Comparison of ENCODE assay signal across 13 cellular contexts in genomic region chr1:116139592-116140134, GRCh38. TPM values are rescaled to one million over a fixed set of nuclear protein-coding genes. Genes with fewer than 3 reads are reported as not detected.
DNase-seq lines count a peak whose midpoint lies in the region; ATAC-seq and TF ChIP-seq lines count a peak whose summit lies in the region.
"Had no signal": no experiment of that assay in that cellular context is flagged by ENCODE, and none has a peak within 500 bp of the region (broad histone marks: within the 10 kb centered on the region; RNA-seq: fewer than 3 reads in every experiment).

No MANE protein-coding gene starts in this region.

- H3K9me2 ChIP-seq in HCT116 (ENCODE audit: insufficient read depth) (no peaks in the 10 kb centered on the region), SK-N-SH (no peaks in the 10 kb centered on the region)

- H3K27ac ChIP-seq in HCT116 (ENCODE audit: low read depth, low read length) (no peak overlapping the region), WERI-Rb-1 (no peak overlapping the region), body of pancreas (no peak overlapping the region), SK-N-SH (ENCODE audit: low read depth in 2 of 2, low read length in 1 of 2) (no peak overlapping the region)

- H4K20me1 ChIP-seq in HCT116 (ENCODE audit: insufficient read depth) (no peaks in the 10 kb centered on the region), SK-N-SH (ENCODE audit: insufficient read depth) (no peaks in the 10 kb centered on the region)

- H2AFZ ChIP-seq in HCT116 (ENCODE audit: low read depth, low read length, poor library complexity, severe bottlenecking) (peak overlapping the region; percentile 52), SK-N-SH (ENCODE audit: low read depth) (no peak overlapping the region)

- RAD21 ChIA-PET in HCT116 (lab: Charles Lee; ENCODE audit: low non-redundant PET in 1 of 2, low total read pairs in 2 of 2, uncharacterized antibody in 2 of 2, unreplicated experiment in 2 of 2) = interaction anchor here (0.9 to 3.0 kb wide), 11 partner anchors 8 to 435 kb away, joined by 3 to 53 read pairs (median 5); no protein-coding TSS in a partner anchor

- H3K4me2 ChIP-seq in HCT116 (ENCODE audit: low read length) (no peak overlapping the region), SK-N-SH (no peak overlapping the region)

- intact Hi-C loops in HCT116 (cut with micrococcal nuclease) = loop anchor here (1.0 to 10.0 kb wide), 5 partner anchors 238 to 915 kb away; partner anchors contain the start of gene CD58
- intact Hi-C loops in body of pancreas (cut with DNase I) = loop anchor here (5.0 kb wide), 1 partner anchor 353 kb away; no protein-coding TSS in a partner anchor

- POLR2A ChIA-PET in HCT116 (lab: Charles Lee) = interaction anchor here (1.1 to 2.9 kb wide), 6 partner anchors 237 to 365 kb away, joined by 3 to 36 read pairs (median 6); no protein-coding TSS in a partner anchor
- POLR2A ChIA-PET in SK-N-SH (lab: Yijun Ruan, JAX) = interaction anchor here (1.1 to 2.0 kb wide), 6 partner anchors 236 to 359 kb away, joined by 3 to 29 read pairs (median 4); no protein-coding TSS in a partner anchor

- no peak for ATAC-seq in HCT116
- no peak for ATAC-seq in body of pancreas

- H3K4me1 ChIP-seq in HCT116 (ENCODE audit: control insufficient read depth in 1 of 2, insufficient read depth in 2 of 2, low read length in 2 of 2) (peaks cover 2 to 8% of the 10 kb centered on the region in 2 experiments; a peak in 2 of 4 replicates), body of pancreas (no peaks in the 10 kb centered on the region), SK-N-SH (ENCODE audit: control insufficient read depth in 1 of 2, insufficient read depth in 2 of 2, low read depth in 1 of 2, low read length in 1 of 2) (peaks cover 0 to 3% of the 10 kb centered on the region in 2 experiments; a peak in 1 of 4 replicates)

- no TSS peak for BruUV-seq in HCT116 (replicated peaks; lab: Mats Ljungman, UMichigan)

- WGBS in body of pancreas, 2 donors = 58 to 66% methylated on average over 6 of the region's 6 CpGs
- WGBS in SK-N-SH (ENCODE audit: low lambda C conversion rate) = 80% methylated on average over 6 of the region's 6 CpGs

- no peaks in the 10 kb centered on the region for H3F3A ChIP-seq in SK-N-SH (replicated peaks; ENCODE audit: insufficient read depth)

- no peak for TF ChIP-seq EP300 in SK-N-SH (IDR thresholded peaks at IDR 0.05; ENCODE audit: borderline replicate concordance in 1 of 2, low read depth in 1 of 2, low read length in 1 of 2)

- H3K9ac ChIP-seq in HCT116 (ENCODE audit: low read length) (no peak overlapping the region), SK-N-SH (no peak overlapping the region)

- CTCF ChIA-PET in HCT116 (lab: Charles Lee) (interaction anchor here (0.7 to 4.5 kb wide), 27 partner anchors 9 to 1146 kb away, joined by 3 to 288 read pairs (median 5); no protein-coding TSS in a partner anchor), SK-N-SH (lab: Yijun Ruan, JAX) (interaction anchor here (0.6 to 17.7 kb wide), 78 partner anchors 9 to 786 kb away, joined by 3 to 1099 read pairs (median 5); partner anchors contain the start of gene MAB21L3)

- H3K4me3 ChIP-seq in HCT116 (replicated peaks in 1 of 2; ENCODE audit: low read depth in 1 of 2, low read length in 2 of 2) = no peak overlapping the region
- peak overlapping the region; percentile 14; the same call in 1 of the 2 replicates for H3K4me3 ChIP-seq in WERI-Rb-1 (ENCODE audit: low read depth, low read length)
- H3K4me3 ChIP-seq in body of pancreas = no peak overlapping the region
- H3K4me3 ChIP-seq in SK-N-SH (ENCODE audit: low read depth in 2 of 2, low read length in 1 of 2) = no peak overlapping the region

- H3K9me3 ChIP-seq in HCT116 (ENCODE audit: control insufficient read depth in 1 of 2, insufficient read depth in 1 of 2, low read depth in 1 of 2, low read length in 2 of 2) (0 out of 4 replicates have a peak, but pooled peaks cover 0 to 6% of the 10 kb centered on the region in 2 experiments), WERI-Rb-1 (ENCODE audit: severe bottlenecking) (peaks cover 3% of the 10 kb centered on the region), body of pancreas (no peaks in the 10 kb centered on the region), SK-N-SH (peaks cover 9% of the 10 kb centered on the region; the same call in 1 of the 2 replicates)

- TF ChIP-seq RAD21 in HCT116 (IDR thresholded peaks at IDR 0.05; ENCODE audit: low read depth) = no peak
- no peak for TF ChIP-seq RAD21 in SK-N-SH (IDR thresholded peaks at IDR 0.05; ENCODE audit: low read length)

- DNase-seq in NCI-H82 (lab: John Stamatoyannopoulos, UW) (peak; percentile 26), NCI-H82 treated with DMSO at 0.1 percent for 48 hours (lab: John Stamatoyannopoulos, UW; ENCODE audit: unreplicated experiment) (no peak), HCT116 (ENCODE audit: low read depth, low spot score) (no peak), WERI-Rb-1 (peak; percentile 44), islet precursor cell (peak; percentile 17), body of pancreas (no peak), NCI-H226 (no peak), SK-N-SH (no peak)

- H3K27me3 ChIP-seq in HCT116 (ENCODE audit: insufficient read depth, low read length) (no peaks in the 10 kb centered on the region), WERI-Rb-1 (ENCODE audit: insufficient read depth, low read depth, severe bottlenecking) (no peaks in the 10 kb centered on the region), body of pancreas (no peaks in the 10 kb centered on the region), SK-N-SH (ENCODE audit: insufficient read depth) (no peaks in the 10 kb centered on the region)

- no peak for TF ChIP-seq CTCF in HCT116 (IDR thresholded peaks at IDR 0.05 in 2 of 3, conservative IDR thresholded peaks at IDR 0.05 in 1 of 3; ENCODE audit: borderline replicate concordance in 1 of 3, insufficient read depth in 1 of 3, low read depth in 2 of 3, low read length in 2 of 3)
- TF ChIP-seq CTCF in WERI-Rb-1 (IDR thresholded peaks at IDR 0.05; ENCODE audit: low read depth, low read length) = no peak
- no peak for TF ChIP-seq CTCF in body of pancreas (IDR thresholded peaks at IDR 0.05)
- TF ChIP-seq CTCF in SK-N-SH (IDR thresholded peaks at IDR 0.05) = no peak

- H3K36me3 ChIP-seq in HCT116 (ENCODE audit: control insufficient read depth in 1 of 2, insufficient read depth in 2 of 2, low read length in 2 of 2) (no peaks in the 10 kb centered on the region), WERI-Rb-1 (no peaks in the 10 kb centered on the region), body of pancreas (replicated peaks in 1 of 2; ENCODE audit: insufficient read depth in 1 of 2, low read depth in 2 of 2) (no peaks in the 10 kb centered on the region), SK-N-SH (replicated peaks in 1 of 2; ENCODE audit: control insufficient read depth in 1 of 2, insufficient read depth in 2 of 2, low read length in 1 of 2) (no peaks in the 10 kb centered on the region)

- H3K79me2 ChIP-seq in HCT116 (ENCODE audit: insufficient read depth, low read length) (no peaks in the 10 kb centered on the region), SK-N-SH (ENCODE audit: insufficient read depth) (no peaks in the 10 kb centered on the region)

- TF ChIP-seq POLR2A in HCT116 (IDR thresholded peaks at IDR 0.05; ENCODE audit: borderline replicate concordance, extremely low read depth, insufficient read depth, insufficient read length) (no peak), body of pancreas (IDR thresholded peaks at IDR 0.05) (no peak)

TF ChIP-seq in HCT116, 20 proteins besides CTCF, POLR2A, EP300 and RAD21 (continues in another document):
- TF ChIP-seq YY1 (IDR thresholded peaks at IDR 0.05; ENCODE audit: extremely low read depth, insufficient replicate concordance, low read depth, low read length) = no peak
- TF ChIP-seq ELF1 (IDR thresholded peaks at IDR 0.05; ENCODE audit: borderline replicate concordance, low read depth) = no peak
- TF ChIP-seq ZNF274 (IDR thresholded peaks at IDR 0.05; ENCODE audit: low read depth, low read length) = no peak
- TF ChIP-seq EZH2phosphoT487 (IDR thresholded peaks at IDR 0.05; ENCODE audit: borderline replicate concordance) = no peak

TF ChIP-seq in SK-N-SH, 30 proteins besides CTCF, POLR2A, EP300 and RAD21 (continues in another document):
- TF ChIP-seq SIN3A (IDR thresholded peaks at IDR 0.05; ENCODE audit: borderline replicate concordance, low read depth, low read length) (no peak), USF1 (IDR thresholded peaks at IDR 0.05; ENCODE audit: borderline replicate concordance, low read depth) (no peak), USF2 (IDR thresholded peaks at IDR 0.05; ENCODE audit: borderline replicate concordance, low read depth, low read length) (no peak), SMC3 (IDR thresholded peaks at IDR 0.05; ENCODE audit: low read depth, low read length) (no peak), RXRA (IDR thresholded peaks at IDR 0.05; ENCODE audit: borderline replicate concordance, low read depth) (no peak), POLR2AphosphoS5 (IDR thresholded peaks at IDR 0.05; ENCODE audit: low read depth, low read length) (no peak), NFIC (IDR thresholded peaks at IDR 0.05; ENCODE audit: borderline replicate concordance) (no peak), FOXJ3 (CRISPR knock-in tag; IDR thresholded peaks at IDR 0.05) (no peak), MEF2A (IDR thresholded peaks at IDR 0.05; ENCODE audit: borderline replicate concordance, low read depth) (no peak), YY1 (IDR thresholded peaks at IDR 0.05; ENCODE audit: low read depth) (no peak), TEAD4 (IDR thresholded peaks at IDR 0.05; ENCODE audit: borderline replicate concordance, insufficient read depth) (no peak), RFX5 (IDR thresholded peaks at IDR 0.05; ENCODE audit: low read length) (no peak), FOSL2 (IDR thresholded peaks at IDR 0.05; ENCODE audit: borderline replicate concordance, low read depth) (no peak)

RNA-seq across cellular contexts. Expression of gene MAB21L3, which starts 28.5 kb away (rescaled TPM):
- total RNA-seq in HCT116 (2021; ENCODE audit: unreplicated experiment) (not detected), body of pancreas (not detected)
- polyA plus RNA-seq in HCT116 (2012) = 0.03 and 0.14 TPM in 2 replicates
- polyA plus RNA-seq in SK-N-SH (2012; rRNA removed) = not detected in 2 replicates
- not detected in 2 replicates for polyA plus RNA-seq in SK-N-SH (2012; cell fraction: cytosol; rRNA removed)
- polyA plus RNA-seq in SK-N-SH (2012; cell fraction: nucleus; rRNA removed) = not detected in 2 replicates
- total RNA-seq: G401, HT1080, IMR-90 had no signal
- polyA plus RNA-seq: AG04450, CD14-positive monocyte, IMR-90 had no signal

Comparison
In these comparisons a context has a peak if more than half of its experiments do, and no peak if none do; other contexts are left out.
1. DNase-seq: peak in NCI-H82 (single experiment), WERI-Rb-1 (single experiment) and islet precursor cell (single experiment); none in NCI-H82 treated with DMSO at 0.1 percent for 48 hours (single experiment), HCT116 (single experiment), body of pancreas (0 of 4), NCI-H226 (single experiment) and SK-N-SH (single experiment).